Comparison of ENCODE assay signal across 1 cellular context in genomic region chr9:122402403-122403268, GRCh38.
TF ChIP-seq lines count a peak whose summit lies in the region.

No MANE protein-coding gene starts in this region.

TF ChIP-seq in K562, 482 proteins besides CTCF, POLR2A, EP300 and RAD21 (continued from another document):
- TF ChIP-seq PBX2 (CRISPR knock-in tag; IDR thresholded peaks at IDR 0.05; ENCODE audit: low read depth) (no peak), PBX2 (tag; conservative IDR thresholded peaks at IDR 0.05; ENCODE audit: low read depth) (no peak; the same call in 1 of the 2 replicates), SMARCE1 (IDR thresholded peaks at IDR 0.05) (peak; percentile 99), WHSC1 (IDR thresholded peaks at IDR 0.05; ENCODE audit: low read length) (no peak), MTA1 (IDR thresholded peaks at IDR 0.05; ENCODE audit: borderline replicate concordance) (peak; percentile 85; the same call in 1 of the 2 replicates), NR2F6 (CRISPR knock-in tag; IDR thresholded peaks at IDR 0.05) (no peak), HMG20A (CRISPR knock-in tag; conservative IDR thresholded peaks at IDR 0.05) (no peak), ZNF280A (IDR thresholded peaks at IDR 0.05; ENCODE audit: low read depth, partially characterized antibody) (no peak), ZNF592 (IDR thresholded peaks at IDR 0.05) (0 out of 2 replicates have a peak, but pooled peaks have one; percentile 21), RB1 (IDR thresholded peaks at IDR 0.05; ENCODE audit: low read depth) (no peak), ZNF311 (CRISPR knock-in tag; IDR thresholded peaks at IDR 0.05) (no peak), MTA3 (IDR thresholded peaks at IDR 0.05; ENCODE audit: borderline replicate concordance) (peak; percentile 92), BRD4 (IDR thresholded peaks at IDR 0.05) (no peak), GABPB1 (CRISPR knock-in tag; IDR thresholded peaks at IDR 0.05) (no peak), PHB (CRISPR knock-in tag; IDR thresholded peaks at IDR 0.05) (no peak), MEIS2 (IDR thresholded peaks at IDR 0.05; ENCODE audit: partially characterized antibody) (peak; percentile 81), NFATC3 (IDR thresholded peaks at IDR 0.05) (peak; percentile 99), ARID3B (CRISPR knock-in tag; IDR thresholded peaks at IDR 0.05; ENCODE audit: borderline replicate concordance) (no peak)
